8 cellular contexts compared by ENCODE assay signal in the genomic region with DNA sequence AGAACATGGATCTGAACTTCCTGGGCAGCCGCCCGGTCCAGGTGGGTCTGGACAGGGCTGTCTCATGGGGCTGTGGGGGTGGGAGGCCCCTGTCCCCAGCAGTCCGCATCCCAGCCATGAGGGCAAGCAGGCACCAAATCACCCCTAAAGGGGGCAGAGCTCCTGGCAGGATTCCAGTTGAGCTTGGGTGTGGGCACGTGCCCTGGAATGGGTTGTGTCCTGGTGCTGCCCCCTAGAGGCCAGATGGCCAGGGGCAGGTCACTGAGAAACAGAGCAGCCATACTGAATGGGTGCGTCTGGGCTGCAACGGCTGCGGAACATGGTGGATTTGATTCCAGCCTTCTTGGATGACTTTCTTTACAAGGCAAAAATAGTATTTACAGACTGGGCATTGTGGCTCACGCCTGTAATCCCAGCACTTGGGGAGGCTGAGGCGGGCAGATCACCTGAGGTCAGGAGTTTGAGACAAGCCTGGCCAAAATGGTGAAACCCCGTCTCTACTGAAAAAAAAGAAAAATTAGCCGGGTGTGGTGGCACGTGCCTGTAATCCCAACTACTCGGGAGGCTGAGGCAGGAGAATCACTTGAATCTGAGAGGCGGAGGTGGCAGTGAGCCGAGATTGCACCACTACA. TPM values are rescaled to one million over a fixed set of nuclear protein-coding genes. Genes with fewer than 3 reads are reported as not detected.
DNase-seq lines count a peak whose midpoint lies in the region; ATAC-seq, FAIRE-seq and TF ChIP-seq lines count a peak whose summit lies in the region.
"Not testable (repeated sequence)": the region's sequence is repeated elsewhere in the genome, so short reads cannot be mapped to it uniquely, and the experiment has no call there.

No MANE protein-coding gene starts in this region.

- in situ Hi-C loops in HepG2 (cut with HindIII; ENCODE audit: extremely low pct_ligation_motif_present, low pct_unique_long_range_greater_than_20kb): not testable (repeated sequence)

- H3K36me3 ChIP-seq in HepG2 (replicated peaks in 1 of 2; ENCODE audit: control insufficient read depth in 1 of 2, insufficient read depth in 2 of 2, low read length in 2 of 2): peaks cover 17 to 36% of the 10 kb centered on the region in 2 experiments; a peak in 4 of 5 replicates

- FAIRE-seq in GM12891 (lab: Jason Lieb, UNC): peak; percentile 93
- FAIRE-seq in HepG2 (lab: Jason Lieb, UNC): peak; percentile 60

- DNase-seq in AG04450 (ENCODE audit: low read depth, low spot score): not testable (repeated sequence)
- DNase-seq in GM12891 (ENCODE audit: insufficient read length, low spot score): peak; percentile 80
- DNase-seq in NCI-H1417 (lab: John Stamatoyannopoulos, UW): peak; percentile 12 to 58 (median 39)
- peak; percentile 46 for DNase-seq in SKM-1 treated with dmso at 0.1 percent for 144 hours (lab: John Stamatoyannopoulos, UW; ENCODE audit: unreplicated experiment)
- DNase-seq in activated T-cell treated with anti-CD3 and anti-CD28 coated beads, Interleukin-2, amount 50 U/mL, for 1 hour: peak; percentile 79
- DNase-seq in effector memory CD8-positive, alpha-beta T cell: peak; percentile 69 to 77 (median 75)
- DNase-seq in HepG2 (ENCODE audit: low spot score): peak; percentile 72
- peak; percentile 84 for DNase-seq in stimulated activated CD4-positive, alpha-beta T cell treated with anti-CD3 and anti-CD28 coated beads, Interleukin-2, amount 100 ng/mL, for 48 hours

- peak overlapping the region; percentile 72 to 84 for H3K27ac Mint-ChIP-seq in effector memory CD8-positive, alpha-beta T cell

- H3K9me3 ChIP-seq in AG04450 (ENCODE audit: control insufficient read depth, insufficient read depth, low read length): peaks cover 20% of the 10 kb centered on the region; the same call in 1 of the 2 replicates
- H3K9me3 ChIP-seq in HepG2 (ENCODE audit: low read length): not testable (repeated sequence)

- peaks cover 30% of the 10 kb centered on the region for H3K79me2 ChIP-seq in HepG2 (ENCODE audit: insufficient read depth, low read length)

- not testable (repeated sequence) for H3K4me3 ChIP-seq in AG04450 (ENCODE audit: low read depth, low read length); HepG2 (replicated peaks in 1 of 3; ENCODE audit: insufficient read depth in 1 of 3, low read depth in 2 of 3, low read length in 3 of 3)

- ATAC-seq in effector memory CD8-positive, alpha-beta T cell (replicated peaks): peak; percentile 87
- peak; percentile 74 for ATAC-seq in HepG2

- not testable (repeated sequence) for BruUV-seq in HepG2 (replicated peaks; lab: Mats Ljungman, UMichigan)

- TF ChIP-seq CTCF in AG04450 (IDR thresholded peaks at IDR 0.05; ENCODE audit: low read depth, low read length): peak; percentile 63
- peak; percentile 88 for TF ChIP-seq CTCF in HepG2 (CRISPR knock-in tag; IDR thresholded peaks at IDR 0.05)

- not testable (repeated sequence) for TF ChIP-seq POLR2A in GM12891 (IDR thresholded peaks at IDR 0.05; ENCODE audit: low read depth, low read length); HepG2 (IDR thresholded peaks at IDR 0.05; ENCODE audit: insufficient read depth in 1 of 2, low read depth in 2 of 2, low read length in 2 of 2)

- not testable (repeated sequence) for H3K27ac ChIP-seq in AG04450 (ENCODE audit: low read depth, low read length); HepG2 (ENCODE audit: extremely low read length, insufficient read depth, low read length)

- CTCF ChIA-PET in AG04450 (lab: Charles Lee): interaction anchor here (0.5 to 1.4 kb wide), 8 partner anchors 9 to 25 kb away, joined by 3 to 7 read pairs (median 4); no protein-coding TSS in a partner anchor
- CTCF ChIA-PET in HepG2 (lab: Yijun Ruan, JAX; ENCODE audit: low intra/inter-chr PET ratio, low total read pairs): not testable (repeated sequence)

- not testable (repeated sequence) for H3K4me2 ChIP-seq in HepG2 (ENCODE audit: low read depth, low read length)

- peaks cover 40% of the 10 kb centered on the region for H3K36me3 Mint-ChIP-seq in effector memory CD8-positive, alpha-beta T cell (ENCODE audit: insufficient read depth)

- TF ChIP-seq EP300 in HepG2 (IDR thresholded peaks at IDR 0.05; ENCODE audit: low read depth in 2 of 2, low read length in 2 of 2); HepG2 (CRISPR knock-in tag; IDR thresholded peaks at IDR 0.05; ENCODE audit: borderline replicate concordance): not testable (repeated sequence)

- H3K4me1 ChIP-seq in HepG2 (ENCODE audit: insufficient read depth, low read length): peaks cover 52% of the 10 kb centered on the region

- not testable (repeated sequence) for H3K9me3 Mint-ChIP-seq in effector memory CD8-positive, alpha-beta T cell

- not testable (repeated sequence) for H4K20me1 ChIP-seq in HepG2 (ENCODE audit: insufficient read depth, low read length)

- H3K4me1 Mint-ChIP-seq in effector memory CD8-positive, alpha-beta T cell (ENCODE audit: low read depth in 2 of 2): peaks cover 15% of the 10 kb centered on the region in 2 donors

- not testable (repeated sequence) for H2AFZ ChIP-seq in HepG2 (ENCODE audit: low read length)

- H3K27me3 ChIP-seq in AG04450 (ENCODE audit: control insufficient read depth, insufficient read depth, low read length); HepG2 (ENCODE audit: control insufficient read depth in 1 of 2, insufficient read depth in 2 of 2, low read length in 2 of 2): not testable (repeated sequence)

- POLR2A ChIA-PET in AG04450 (lab: Yijun Ruan, JAX): not testable (repeated sequence)
- POLR2A ChIA-PET in HepG2 (lab: Yijun Ruan, JAX): interaction anchor here (1.2 to 2.5 kb wide), 2 partner anchors 13 to 34 kb away, joined by 5 to 9 read pairs; no protein-coding TSS in a partner anchor

- H3K4me3 Mint-ChIP-seq in effector memory CD8-positive, alpha-beta T cell: not testable (repeated sequence)

- WGBS in HepG2 (ENCODE audit: low lambda C conversion rate): 85% methylated on average over 14 of the region's 15 CpGs

- H3K9ac ChIP-seq in HepG2 (ENCODE audit: insufficient read depth, low read depth, low read length): not testable (repeated sequence)

- intact Hi-C loops in HepG2 (cut with micrococcal nuclease; ENCODE audit: unreplicated experiment): not testable (repeated sequence)

- TF ChIP-seq RAD21 in HepG2 (CRISPR knock-in tag; IDR thresholded peaks at IDR 0.05): peak; percentile 69

- H3K27me3 Mint-ChIP-seq in effector memory CD8-positive, alpha-beta T cell: not testable (repeated sequence)

RNA-seq across cellular contexts. Expression of gene MGRN1, which starts 25.9 kb away (rescaled TPM):
- polyA plus RNA-seq in AG04450 (2011; rRNA removed) (3.4 and 8.6 TPM in 2 replicates), HepG2 (2011; rRNA removed) (11.6 and 12.6 TPM in 2 replicates)
- 11.3 and 18.2 TPM in 2 replicates for polyA minus RNA-seq in AG04450 (2011; rRNA and poly(A)+ RNA removed)
- 29.2 TPM for polyA plus RNA-seq in GM12891 (2012; ENCODE audit: low read depth, missing spikeins)
- total RNA-seq in HepG2 (2016; rRNA removed; fragmentation: Illumina TruSeq; extraction: Trizol): 11.9 and 14.8 TPM in 2 replicates
- 6.7 and 12.0 TPM in 2 replicates for total RNA-seq in HepG2 (2016; cell fraction: cytosol; rRNA removed; fragmentation: Illumina TruSeq; extraction: Trizol; ENCODE audit: low read depth)
- total RNA-seq in HepG2 (2016; cell fraction: insoluble cytoplasmic fraction; rRNA removed; fragmentation: Illumina TruSeq; extraction: Trizol): 13.0 and 13.6 TPM in 2 replicates
- 14.0 and 16.7 TPM in 2 replicates for total RNA-seq in HepG2 (2016; cell fraction: membrane; rRNA removed; fragmentation: Illumina TruSeq; extraction: Trizol)
- total RNA-seq in HepG2 (2016; cell fraction: nucleus; rRNA removed; fragmentation: Illumina TruSeq; extraction: Trizol): 17.0 and 22.2 TPM in 2 replicates
- polyA plus RNA-seq in HepG2 (2011; cell fraction: cytosol; rRNA removed): 4.9 and 6.2 TPM in 2 replicates
- 87.1 and 98.5 TPM in 2 replicates for polyA plus RNA-seq in HepG2 (2011; cell fraction: nucleus; rRNA removed)
- 31.8 and 31.9 TPM in 2 replicates for polyA plus RNA-seq in HepG2 (2012)
- 3.9 and 4.3 TPM in 2 replicates for polyA plus RNA-seq in HepG2 (2016; cell fraction: cytosol; fragmentation: Illumina TruSeq; extraction: Trizol; ENCODE audit: low read depth)
- 22.5 and 31.3 TPM in 2 replicates for polyA plus RNA-seq in HepG2 (2016; cell fraction: insoluble cytoplasmic fraction; fragmentation: Illumina TruSeq; extraction: Trizol; ENCODE audit: low read depth)
- 11.4 and 11.5 TPM in 2 replicates for polyA plus RNA-seq in HepG2 (2016; cell fraction: membrane; fragmentation: Illumina TruSeq; extraction: Trizol; ENCODE audit: low read depth)
- 54.4 and 55.4 TPM in 2 replicates for polyA plus RNA-seq in HepG2 (2016; cell fraction: nucleus; fragmentation: Illumina TruSeq; extraction: Trizol; ENCODE audit: insufficient read depth, low read depth)
- 12.5 and 23.7 TPM in 2 replicates for polyA minus RNA-seq in HepG2 (2011; rRNA and poly(A)+ RNA removed; ENCODE audit: low replicate concordance)
- polyA minus RNA-seq in HepG2 (2011; cell fraction: cytosol; rRNA and poly(A)+ RNA removed): 16.2 and 19.1 TPM in 2 replicates
- 26.4 and 28.5 TPM in 2 replicates for polyA minus RNA-seq in HepG2 (2011; cell fraction: nucleus; rRNA and poly(A)+ RNA removed)

RNA-seq across cellular contexts. Expression of gene UBALD1, which starts 35.9 kb away (rescaled TPM):
- polyA plus RNA-seq in AG04450 (2011; rRNA removed) (4.1 and 6.1 TPM in 2 replicates), HepG2 (2011; rRNA removed) (12.3 and 16.6 TPM in 2 replicates)
- polyA minus RNA-seq in AG04450 (2011; rRNA and poly(A)+ RNA removed): 2.7 and 3.3 TPM in 2 replicates
- polyA plus RNA-seq in GM12891 (2012; ENCODE audit: low read depth, missing spikeins): 20.7 TPM
- 3.3 and 6.8 TPM in 2 replicates for total RNA-seq in HepG2 (2016; rRNA removed; fragmentation: Illumina TruSeq; extraction: Trizol)
- total RNA-seq in HepG2 (2016; cell fraction: cytosol; rRNA removed; fragmentation: Illumina TruSeq; extraction: Trizol; ENCODE audit: low read depth): 4.8 and 5.6 TPM in 2 replicates
- 3.5 and 7.2 TPM in 2 replicates for total RNA-seq in HepG2 (2016; cell fraction: insoluble cytoplasmic fraction; rRNA removed; fragmentation: Illumina TruSeq; extraction: Trizol)
- 8.2 and 9.8 TPM in 2 replicates for total RNA-seq in HepG2 (2016; cell fraction: membrane; rRNA removed; fragmentation: Illumina TruSeq; extraction: Trizol)
- 5.1 and 5.7 TPM in 2 replicates for total RNA-seq in HepG2 (2016; cell fraction: nucleus; rRNA removed; fragmentation: Illumina TruSeq; extraction: Trizol)
- polyA plus RNA-seq in HepG2 (2011; cell fraction: cytosol; rRNA removed): 4.3 and 9.4 TPM in 2 replicates
- polyA plus RNA-seq in HepG2 (2011; cell fraction: nucleus; rRNA removed): 78.3 and 112 TPM in 2 replicates
- 16.2 and 21.4 TPM in 2 replicates for polyA plus RNA-seq in HepG2 (2012)
- polyA plus RNA-seq in HepG2 (2016; cell fraction: cytosol; fragmentation: Illumina TruSeq; extraction: Trizol; ENCODE audit: low read depth): 15.8 and 19.4 TPM in 2 replicates
- polyA plus RNA-seq in HepG2 (2016; cell fraction: insoluble cytoplasmic fraction; fragmentation: Illumina TruSeq; extraction: Trizol; ENCODE audit: low read depth): 11.4 and 12.9 TPM in 2 replicates
- polyA plus RNA-seq in HepG2 (2016; cell fraction: membrane; fragmentation: Illumina TruSeq; extraction: Trizol; ENCODE audit: low read depth): 21.1 and 23.4 TPM in 2 replicates
- 30.5 and 32.7 TPM in 2 replicates for polyA plus RNA-seq in HepG2 (2016; cell fraction: nucleus; fragmentation: Illumina TruSeq; extraction: Trizol; ENCODE audit: insufficient read depth, low read depth)
- polyA minus RNA-seq in HepG2 (2011; rRNA and poly(A)+ RNA removed; ENCODE audit: low replicate concordance): 9.9 and 17.0 TPM in 2 replicates
- 8.7 and 11.7 TPM in 2 replicates for polyA minus RNA-seq in HepG2 (2011; cell fraction: cytosol; rRNA and poly(A)+ RNA removed)
- polyA minus RNA-seq in HepG2 (2011; cell fraction: nucleus; rRNA and poly(A)+ RNA removed): 23.5 and 25.2 TPM in 2 replicates

RNA-seq across cellular contexts. Expression of gene NUDT16L1, which starts 42.8 kb away (rescaled TPM):
- polyA plus RNA-seq in AG04450 (2011; rRNA removed) (25.2 and 29.3 TPM in 2 replicates), HepG2 (2011; rRNA removed) (28.0 and 28.9 TPM in 2 replicates)
- polyA minus RNA-seq in AG04450 (2011; rRNA and poly(A)+ RNA removed): 5.9 and 7.2 TPM in 2 replicates
- polyA plus RNA-seq in GM12891 (2012; ENCODE audit: low read depth, missing spikeins): 28.9 TPM
- 40.5 and 41.0 TPM in 2 replicates for total RNA-seq in HepG2 (2016; rRNA removed; fragmentation: Illumina TruSeq; extraction: Trizol)
- total RNA-seq in HepG2 (2016; cell fraction: cytosol; rRNA removed; fragmentation: Illumina TruSeq; extraction: Trizol; ENCODE audit: low read depth): 10.3 and 11.1 TPM in 2 replicates
- total RNA-seq in HepG2 (2016; cell fraction: insoluble cytoplasmic fraction; rRNA removed; fragmentation: Illumina TruSeq; extraction: Trizol): 42.6 and 42.7 TPM in 2 replicates
- 18.6 and 20.4 TPM in 2 replicates for total RNA-seq in HepG2 (2016; cell fraction: membrane; rRNA removed; fragmentation: Illumina TruSeq; extraction: Trizol)
- 16.9 and 17.3 TPM in 2 replicates for total RNA-seq in HepG2 (2016; cell fraction: nucleus; rRNA removed; fragmentation: Illumina TruSeq; extraction: Trizol)
- polyA plus RNA-seq in HepG2 (2011; cell fraction: cytosol; rRNA removed): 27.9 and 47.5 TPM in 2 replicates
- 33.3 and 34.9 TPM in 2 replicates for polyA plus RNA-seq in HepG2 (2011; cell fraction: nucleus; rRNA removed)
- 17.6 and 17.9 TPM in 2 replicates for polyA plus RNA-seq in HepG2 (2012)
- polyA plus RNA-seq in HepG2 (2016; cell fraction: cytosol; fragmentation: Illumina TruSeq; extraction: Trizol; ENCODE audit: low read depth): 13.1 and 13.9 TPM in 2 replicates
- polyA plus RNA-seq in HepG2 (2016; cell fraction: insoluble cytoplasmic fraction; fragmentation: Illumina TruSeq; extraction: Trizol; ENCODE audit: low read depth): 49.7 and 50.3 TPM in 2 replicates
- 15.2 and 17.7 TPM in 2 replicates for polyA plus RNA-seq in HepG2 (2016; cell fraction: membrane; fragmentation: Illumina TruSeq; extraction: Trizol; ENCODE audit: low read depth)
- polyA plus RNA-seq in HepG2 (2016; cell fraction: nucleus; fragmentation: Illumina TruSeq; extraction: Trizol; ENCODE audit: insufficient read depth, low read depth): 32.3 and 35.4 TPM in 2 replicates
- polyA minus RNA-seq in HepG2 (2011; rRNA and poly(A)+ RNA removed; ENCODE audit: low replicate concordance): 14.3 and 41.1 TPM in 2 replicates
- polyA minus RNA-seq in HepG2 (2011; cell fraction: cytosol; rRNA and poly(A)+ RNA removed): 8.9 and 10.9 TPM in 2 replicates
- polyA minus RNA-seq in HepG2 (2011; cell fraction: nucleus; rRNA and poly(A)+ RNA removed): 10.6 and 11.6 TPM in 2 replicates
